27 cellular contexts compared by ENCODE assay signal in genomic region chr5:89695371-89695770, GRCh38.
"Had no signal": no experiment of that assay in that cellular context is flagged by ENCODE, and none has a peak within 500 bp of the region (broad histone marks: within the 10 kb centered on the region; RNA-seq: fewer than 3 reads in every experiment).

No MANE protein-coding gene starts in this region.

- DNase-seq: stimulated activated CD4-positive, alpha-beta T cell treated with anti-CD3 and anti-CD28 coated beads, Interleukin-2, amount 100 ng/mL, for 48 hours; stimulated activated CD4-positive, alpha-beta T cell treated with anti-CD3 and anti-CD28 coated beads, Interleukin-4, amount 100 ng/mL, for 1 hour; stimulated activated CD4-positive, alpha-beta T cell treated with anti-CD3 and anti-CD28 coated beads, Interleukin-4, amount 100 ng/mL, for 24 hours; stimulated activated CD4-positive, alpha-beta T cell treated with anti-CD3 and anti-CD28 coated beads, Interleukin-4, amount 100 ng/mL, for 4 hours; stimulated activated CD8-positive, alpha-beta memory T cell treated with anti-CD3 and anti-CD28 coated beads, Interleukin-4, amount 100 ng/mL, for 48 hours; stimulated activated naive B cell treated with anti-CD40 and anti-IgM and Interleukin-4, amounts not matched to agents 10 μg/mL and 1 μg/mL and 100 μg/mL, for 72 hours; stimulated activated naive CD4-positive, alpha-beta T cell; stimulated activated naive CD4-positive, alpha-beta T cell treated with Interleukin-2 at 50 U/mL for 16 hours; stimulated activated naive CD8-positive, alpha-beta T cell treated with anti-CD3 and anti-CD28 coated beads, Interleukin-15, amount 100 ng/mL, for 72 hours; stimulated activated naive CD8-positive, alpha-beta T cell treated with anti-CD3 and anti-CD28 coated beads, Interleukin-15, Interleukin-2, amounts not matched to agents 100 U/mL and 50 U/mL, for 24 hours; stomach; substantia nigra; testis; thyroid gland; tibial artery; transverse colon; upper lobe of left lung; upper lobe of right lung; uterus had no signal

- ATAC-seq: stimulated activated effector memory CD8-positive, alpha-beta T cell treated with anti-CD3 and anti-CD28 coated beads, Interleukin-12 subunit alpha, Interleukin-12 subunit beta, amount 100 ng/mL, for 72 hours; stimulated activated memory B cell treated with anti-CD40 and anti-IgM and Interleukin-4, amounts not matched to agents 10 μg/mL and 1 μg/mL and 100 μg/mL, for 72 hours; stimulated activated naive B cell treated with anti-CD40 and anti-IgM and Interleukin-4, amounts not matched to agents 10 μg/mL and 1 μg/mL and 100 μg/mL, for 72 hours; stimulated activated naive CD8-positive, alpha-beta T cell treated with anti-CD3 and anti-CD28 coated beads, Interleukin-15, amount 100 ng/mL, for 72 hours; stimulated activated naive CD8-positive, alpha-beta T cell treated with anti-CD3 and anti-CD28 coated beads, Interleukin-15, Interleukin-2, amounts not matched to agents 100 U/mL and 50 U/mL, for 24 hours; upper lobe of right lung had no signal

- H3K27ac Mint-ChIP-seq: stimulated activated effector memory CD8-positive, alpha-beta T cell treated with anti-CD3 and anti-CD28 coated beads, Interleukin-12 subunit alpha, Interleukin-12 subunit beta, amount 100 ng/mL, for 72 hours; stimulated activated memory B cell treated with anti-CD40 and anti-IgM and Interleukin-4, amounts not matched to agents 10 μg/mL and 1 μg/mL and 100 μg/mL, for 72 hours; stimulated activated naive B cell treated with anti-CD40 and anti-IgM and Interleukin-4, amounts not matched to agents 10 μg/mL and 1 μg/mL and 100 μg/mL, for 72 hours; stimulated activated naive CD8-positive, alpha-beta T cell treated with anti-CD3 and anti-CD28 coated beads, Interleukin-15, amount 100 ng/mL, for 72 hours; stimulated activated naive CD8-positive, alpha-beta T cell treated with anti-CD3 and anti-CD28 coated beads, Interleukin-15, Interleukin-2, amounts not matched to agents 100 ng/mL and 50 ng/mL, for 24 hours; type B pancreatic cell had no signal

- H3K4me3 ChIP-seq: stomach, suprapubic skin, testis, thoracic aorta, thyroid gland, tibial artery, tibial nerve, transverse colon, upper lobe of left lung, upper lobe of right lung, uterus, vagina had no signal

- H3K27me3 Mint-ChIP-seq: stimulated activated memory B cell treated with anti-CD40 and anti-IgM and Interleukin-4, amounts not matched to agents 10 μg/mL and 1 μg/mL and 100 μg/mL, for 72 hours; stimulated activated naive B cell treated with anti-CD40 and anti-IgM and Interleukin-4, amounts not matched to agents 10 μg/mL and 1 μg/mL and 100 μg/mL, for 72 hours; stimulated activated naive CD8-positive, alpha-beta T cell treated with anti-CD3 and anti-CD28 coated beads, Interleukin-15, amount 100 ng/mL, for 72 hours; stimulated activated naive CD8-positive, alpha-beta T cell treated with anti-CD3 and anti-CD28 coated beads, Interleukin-15, Interleukin-2, amounts not matched to agents 100 ng/mL and 50 ng/mL, for 24 hours; type B pancreatic cell had no signal

- H3K36me3 ChIP-seq: stomach, suprapubic skin, thoracic aorta, thyroid gland, tibial artery, tibial nerve, transverse colon, upper lobe of left lung, upper lobe of right lung, uterus, vagina had no signal

- H3K27ac ChIP-seq: stomach, suprapubic skin, testis, thoracic aorta, thyroid gland, tibial artery, tibial nerve, transverse colon, upper lobe of left lung, upper lobe of right lung, uterus, vagina had no signal

- H3K4me1 ChIP-seq: stomach, suprapubic skin, testis, thyroid gland, tibial artery, tibial nerve, transverse colon, upper lobe of left lung, upper lobe of right lung, uterus, vagina had no signal

- H3K36me3 Mint-ChIP-seq: stimulated activated effector memory CD8-positive, alpha-beta T cell treated with anti-CD3 and anti-CD28 coated beads, Interleukin-12 subunit alpha, Interleukin-12 subunit beta, amount 100 ng/mL, for 72 hours; stimulated activated memory B cell treated with anti-CD40 and anti-IgM and Interleukin-4, amounts not matched to agents 10 μg/mL and 1 μg/mL and 100 μg/mL, for 72 hours; type B pancreatic cell had no signal

- H3K9me3 ChIP-seq: stomach, suprapubic skin, testis, thoracic aorta, thyroid gland, tibial artery, tibial nerve, transverse colon, upper lobe of left lung, upper lobe of right lung, uterus, vagina had no signal

- H3K4me1 Mint-ChIP-seq: stimulated activated effector memory CD8-positive, alpha-beta T cell treated with anti-CD3 and anti-CD28 coated beads, Interleukin-12 subunit alpha, Interleukin-12 subunit beta, amount 100 ng/mL, for 72 hours; stimulated activated memory B cell treated with anti-CD40 and anti-IgM and Interleukin-4, amounts not matched to agents 10 μg/mL and 1 μg/mL and 100 μg/mL, for 72 hours; stimulated activated naive CD8-positive, alpha-beta T cell treated with anti-CD3 and anti-CD28 coated beads, Interleukin-15, amount 100 ng/mL, for 72 hours had no signal

- H3K27me3 ChIP-seq: stomach, suprapubic skin, testis, thyroid gland, tibial artery, tibial nerve, transverse colon, upper lobe of left lung, upper lobe of right lung, uterus, vagina had no signal

- H3K4me3 Mint-ChIP-seq: stimulated activated effector memory CD8-positive, alpha-beta T cell treated with anti-CD3 and anti-CD28 coated beads, Interleukin-12 subunit alpha, Interleukin-12 subunit beta, amount 100 ng/mL, for 72 hours; stimulated activated memory B cell treated with anti-CD40 and anti-IgM and Interleukin-4, amounts not matched to agents 10 μg/mL and 1 μg/mL and 100 μg/mL, for 72 hours; stimulated activated naive B cell treated with anti-CD40 and anti-IgM and Interleukin-4, amounts not matched to agents 10 μg/mL and 1 μg/mL and 100 μg/mL, for 72 hours; stimulated activated naive CD8-positive, alpha-beta T cell treated with anti-CD3 and anti-CD28 coated beads, Interleukin-15, amount 100 ng/mL, for 72 hours; stimulated activated naive CD8-positive, alpha-beta T cell treated with anti-CD3 and anti-CD28 coated beads, Interleukin-15, Interleukin-2, amounts not matched to agents 100 ng/mL and 50 ng/mL, for 24 hours; type B pancreatic cell had no signal
